ENCODE assay signal across 9 cellular contexts in the genomic region with DNA sequence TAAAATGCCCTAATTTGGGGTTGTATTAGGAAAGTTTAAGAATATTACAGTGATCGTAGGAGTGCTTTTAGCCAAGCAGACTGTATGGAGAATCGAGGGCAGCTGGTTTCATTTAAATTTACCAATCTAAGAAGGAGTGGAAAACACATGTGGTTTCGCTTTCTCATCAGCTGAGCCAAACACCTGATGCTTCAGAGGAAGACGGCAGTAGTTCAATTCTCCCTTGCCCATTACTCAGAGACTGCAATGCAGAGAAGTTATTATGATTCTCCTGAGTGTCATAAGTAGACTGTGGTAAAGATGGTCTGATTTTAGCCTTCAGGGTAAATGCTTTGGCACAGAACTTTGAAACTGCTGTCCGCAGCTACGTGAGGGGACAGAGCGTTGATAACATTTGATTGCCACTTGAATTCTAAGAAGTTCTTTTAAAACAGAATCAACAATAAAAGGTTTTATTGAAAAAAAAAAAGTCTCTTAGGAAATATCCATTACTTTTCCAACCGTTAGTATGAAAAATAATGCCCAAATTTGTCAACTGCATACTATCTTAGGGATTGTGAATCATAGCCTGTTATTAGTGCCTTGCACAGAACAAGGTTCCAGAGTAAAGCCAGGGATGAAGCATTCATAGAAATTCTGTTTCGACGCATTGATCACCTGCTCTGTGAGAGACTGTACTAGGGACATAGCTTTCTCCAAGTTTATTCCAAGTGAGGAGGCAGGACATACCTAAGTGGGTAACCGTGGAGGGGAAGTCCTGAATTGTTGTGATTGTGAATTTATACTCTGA. TPM values are rescaled to one million over a fixed set of nuclear protein-coding genes. Genes with fewer than 3 reads are reported as not detected.
A peak's percentile ranks its signal among the peaks of the same experiment; 100 is the strongest.
DNase-seq lines count a peak whose midpoint lies in the region; ATAC-seq and TF ChIP-seq lines count a peak whose summit lies in the region.
"Had no signal": no experiment of that assay in that cellular context is flagged by ENCODE, and none has a peak within 500 bp of the region (broad histone marks: within the 10 kb centered on the region; RNA-seq: fewer than 3 reads in every experiment).

No MANE protein-coding gene starts in this region.

- H3K27me3 ChIP-seq in BLaER1 treated with 17β-estradiol and CSF1 and Interleukin-3, amounts not matched to agents 10 nM and 100 nM = no peaks in the 10 kb centered on the region

- H3K9ac ChIP-seq in BLaER1 treated with 17β-estradiol and CSF1 and Interleukin-3, amounts not matched to agents 10 nM and 100 nM = peak overlapping the region in 4 of 11 experiments; percentile 33 to 45 (median 40); a peak in 7 of 22 replicates

- no peaks in the 10 kb centered on the region for H3K9me3 ChIP-seq in BLaER1 treated with 17β-estradiol and CSF1 and Interleukin-3, amounts not matched to agents 10 nM and 100 nM (replicated peaks in 1 of 11)

- peaks cover 22 to 72% (median 49%) of the 10 kb centered on the region in 11 experiments; a peak in 21 of 22 replicates for H4K20me1 ChIP-seq in BLaER1 treated with 17β-estradiol and CSF1 and Interleukin-3, amounts not matched to agents 10 nM and 100 nM

- peaks cover 45 to 77% (median 63%) of the 10 kb centered on the region in 11 experiments for H3K36me3 ChIP-seq in BLaER1 treated with 17β-estradiol and CSF1 and Interleukin-3, amounts not matched to agents 10 nM and 100 nM

- peak overlapping the region; percentile 89 for H3K27ac Mint-ChIP-seq in chondrocyte (ENCODE audit: unreplicated experiment)
- H3K27ac Mint-ChIP-seq in nephron progenitor cell = peak overlapping the region; percentile 78

- H3K27me3 Mint-ChIP-seq in chondrocyte (ENCODE audit: low read depth) = no peaks in the 10 kb centered on the region
- no peaks in the 10 kb centered on the region for H3K27me3 Mint-ChIP-seq in nephron progenitor cell (ENCODE audit: low read depth, poor library complexity)

- ATAC-seq in GM21619 (IDR thresholded peaks at IDR 0.05; ENCODE audit: unreplicated experiment) = no peak

- H3K4me2 ChIP-seq in BLaER1 treated with 17β-estradiol and CSF1 and Interleukin-3, amounts not matched to agents 10 nM and 100 nM = peak overlapping the region; percentile 52 to 71 (median 65)

- peak overlapping the region in 6 of 11 experiments; percentile 2 to 39 (median 34); a peak in 7 of 22 replicates for H3K27ac ChIP-seq in BLaER1 treated with 17β-estradiol and CSF1 and Interleukin-3, amounts not matched to agents 10 nM and 100 nM

- H3K9me3 Mint-ChIP-seq in chondrocyte (ENCODE audit: low read depth) = no peaks in the 10 kb centered on the region
- no peaks in the 10 kb centered on the region for H3K9me3 Mint-ChIP-seq in nephron progenitor cell

- H3K4me1 Mint-ChIP-seq in chondrocyte (ENCODE audit: low read depth) (peaks cover 85% of the 10 kb centered on the region), nephron progenitor cell (peaks cover 10% of the 10 kb centered on the region)

- DNase-seq in HT1080 (ENCODE audit: low read depth) (peak; percentile 30), chondrocyte (ENCODE audit: low spot score) (no peak), nephron progenitor cell (no peak), GDM1 (lab: John Stamatoyannopoulos, UW) (no peak), SIG-M5 (lab: John Stamatoyannopoulos, UW) (no peak), HK-2 (ENCODE audit: unreplicated experiment) (no peak)
- DNase-seq: NCI-H2171 treated with DMSO at 0.1 percent for 48 hours had no signal

- H3K4me3 ChIP-seq in BLaER1 treated with 17β-estradiol and CSF1 and Interleukin-3, amounts not matched to agents 10 nM and 100 nM = no peak overlapping the region

- H3K4me3 Mint-ChIP-seq in chondrocyte (ENCODE audit: unreplicated experiment) (peak overlapping the region; percentile 16), nephron progenitor cell (no peak overlapping the region)

- no peak for TF ChIP-seq CTCF in chondrocyte (IDR thresholded peaks at IDR 0.05)
- TF ChIP-seq CTCF in nephron progenitor cell (IDR thresholded peaks at IDR 0.05) = no peak

- H3K36me3 Mint-ChIP-seq in chondrocyte (ENCODE audit: low read depth) (peaks cover 29% of the 10 kb centered on the region), nephron progenitor cell (ENCODE audit: low read depth) (peaks cover 27% of the 10 kb centered on the region)

- H3K4me1 ChIP-seq in BLaER1 treated with 17β-estradiol and CSF1 and Interleukin-3, amounts not matched to agents 10 nM and 100 nM = peaks cover 65 to 100% (median 95%) of the 10 kb centered on the region in 10 experiments

RNA-seq across cellular contexts. Expression of a gene that starts 25.6 kb away (rescaled TPM):
- 4.1 and 6.6 TPM in 2 replicates for total RNA-seq in HT1080 (2014; rRNA removed; shearing (Covaris generic))
- 4.2 and 4.4 TPM in 2 replicates for polyA plus RNA-seq in HT1080 (2015; cell fraction: cytosol; rRNA removed)
- polyA plus RNA-seq in HT1080 (2015; cell fraction: nucleus; rRNA removed) = 4.8 and 7.2 TPM in 2 replicates
- 13.1 to 17.1 TPM (median 13.2 TPM) in 3 replicates for total RNA-seq in chondrocyte
